14 cellular contexts compared by ENCODE assay signal in genomic region chr2:183438541-183438940, GRCh38.
A peak's percentile ranks its signal among the peaks of the same experiment; 100 is the strongest.
DNase-seq lines count a peak whose midpoint lies in the region; ATAC-seq and TF ChIP-seq lines count a peak whose summit lies in the region.
"Had no signal": no experiment of that assay in that cellular context is flagged by ENCODE, and none has a peak within 500 bp of the region (broad histone marks: within the 10 kb centered on the region; RNA-seq: fewer than 3 reads in every experiment).

No MANE protein-coding gene starts in this region.

- H3K36me3 Mint-ChIP-seq in WTC11: no peaks in the 10 kb centered on the region
- no peaks in the 10 kb centered on the region for H3K36me3 Mint-ChIP-seq in neural crest cell (ENCODE audit: low read depth)
- H3K36me3 Mint-ChIP-seq: CD8-positive, alpha-beta T cell had no signal

- no peak for TF ChIP-seq EP300 in Ishikawa (IDR thresholded peaks at IDR 0.05; ENCODE audit: borderline replicate concordance)

- no peak overlapping the region for H3K4me3 Mint-ChIP-seq in WTC11
- H3K4me3 Mint-ChIP-seq in neural crest cell: no peak overlapping the region
- H3K4me3 Mint-ChIP-seq: B cell; CD4-positive, alpha-beta T cell; CD8-positive, alpha-beta T cell had no signal

- POLR2A ChIA-PET in WTC11 (lab: Charles Lee): no interaction called here

- CTCF ChIA-PET in WTC11 (lab: Charles Lee): no interaction called here

- DNase-seq in WTC11 (ENCODE audit: low spot score): no peak
- no peak for DNase-seq in neural crest cell (ENCODE audit: low read depth, low spot score)
- DNase-seq in NCI-H1105 (lab: John Stamatoyannopoulos, UW): no peak
- DNase-seq: AML-193; Caco-2; Calu3; CD4-positive, alpha-beta T cell; CD8-positive, alpha-beta T cell; DMS79 treated with DMSO at 0.1 percent for 48 hours; GF-D8 had no signal

- TF ChIP-seq CTCF in WTC11 (IDR thresholded peaks at IDR 0.05) (no peak), neural crest cell (conservative IDR thresholded peaks at IDR 0.05) (no peak)

- peaks cover 13% of the 10 kb centered on the region for H3K4me1 Mint-ChIP-seq in WTC11
- no peaks in the 10 kb centered on the region for H3K4me1 Mint-ChIP-seq in neural crest cell
- H3K4me1 Mint-ChIP-seq: B cell had no signal

- H3K27me3 Mint-ChIP-seq in WTC11 (ENCODE audit: low read depth): no peaks in the 10 kb centered on the region
- H3K27me3 Mint-ChIP-seq in neural crest cell (ENCODE audit: low read depth): no peaks in the 10 kb centered on the region
- H3K27me3 Mint-ChIP-seq: B cell; CD4-positive, alpha-beta T cell had no signal

- H3K9me3 Mint-ChIP-seq in WTC11: no peaks in the 10 kb centered on the region
- no peaks in the 10 kb centered on the region for H3K9me3 Mint-ChIP-seq in neural crest cell

- ATAC-seq in WTC11 (peak; percentile 65), HG02798 (IDR thresholded peaks at IDR 0.05; ENCODE audit: poor library complexity, unreplicated experiment) (no peak)
- ATAC-seq: A549; CD8-positive, alpha-beta T cell had no signal

- TF ChIP-seq RAD21 in Ishikawa (IDR thresholded peaks at IDR 0.05; ENCODE audit: low read depth): no peak

- H3K27ac Mint-ChIP-seq in WTC11 (no peak overlapping the region), neural crest cell (ENCODE audit: unreplicated experiment) (peak overlapping the region; percentile 70)
- H3K27ac Mint-ChIP-seq: B cell; CD4-positive, alpha-beta T cell; CD8-positive, alpha-beta T cell had no signal

TF ChIP-seq in Ishikawa, 13 proteins besides CTCF, POLR2A, EP300 and RAD21:
- TF ChIP-seq FOXM1 (IDR thresholded peaks at IDR 0.05; ENCODE audit: borderline replicate concordance, low read depth): no peak
- TF ChIP-seq USF1 (IDR thresholded peaks at IDR 0.05): peak; percentile 50
TF ChIP-seq in Ishikawa: peak in this region for 1.

TF ChIP-seq in WTC11, 78 proteins besides CTCF, POLR2A, EP300 and RAD21:
- TF ChIP-seq USF1 (CRISPR knock-in tag; IDR thresholded peaks at IDR 0.05): peak; percentile 51; the same call in 1 of the 2 replicates
- TF ChIP-seq USF2 (CRISPR knock-in tag; IDR thresholded peaks at IDR 0.05): peak; percentile 79
- TF ChIP-seq ZNF232 (CRISPR knock-in tag; IDR thresholded peaks at IDR 0.05): no peak
- peak; percentile 55 for TF ChIP-seq NFYB (CRISPR knock-in tag; conservative IDR thresholded peaks at IDR 0.05; ENCODE audit: low read depth)
